Comparison of ENCODE assay signal across 1 cellular context in the genomic region with DNA sequence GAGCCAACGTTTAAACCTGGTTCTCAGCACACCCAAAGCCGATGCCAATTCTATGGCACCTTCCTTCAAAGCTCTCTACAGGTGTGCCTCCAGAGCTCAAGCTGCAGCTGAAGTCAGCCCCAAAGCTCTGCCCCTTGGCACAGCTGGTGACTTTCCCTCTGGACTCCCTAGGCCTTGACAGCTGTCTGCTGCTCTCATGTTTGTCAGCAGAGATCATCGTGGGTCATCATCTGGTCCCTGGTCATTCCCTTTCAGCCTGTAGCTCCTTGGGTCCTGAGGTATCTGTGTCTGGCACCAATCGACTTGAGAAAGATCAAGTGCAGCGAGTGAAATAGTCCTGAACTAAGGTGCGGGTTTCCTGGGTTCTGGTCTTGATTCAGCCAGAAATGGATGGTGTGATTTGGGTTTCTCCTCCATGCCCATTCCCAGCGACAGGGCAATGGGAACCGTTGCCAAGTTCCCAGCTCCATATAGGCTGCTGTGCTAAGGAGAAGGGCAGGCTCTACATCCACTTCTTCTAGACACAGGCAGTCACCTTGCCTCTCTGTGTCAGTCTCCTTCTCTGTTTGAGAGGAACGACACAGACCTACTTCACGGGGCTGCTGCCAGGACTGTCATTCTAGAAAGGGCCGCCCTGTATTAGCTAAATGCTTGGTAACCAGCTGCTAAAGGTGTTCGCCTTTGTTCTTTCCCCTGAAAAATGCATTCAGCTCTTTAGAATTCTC.
TF ChIP-seq lines count a peak whose summit lies in the region.

No MANE protein-coding gene starts in this region.

TF ChIP-seq in endothelial cell of umbilical vein, 7 proteins besides CTCF, POLR2A, EP300 and RAD21:
- TF ChIP-seq FOS (IDR thresholded peaks at IDR 0.05; ENCODE audit: borderline replicate concordance, insufficient read depth, low read length) (no peak), JUN (IDR thresholded peaks at IDR 0.05; ENCODE audit: borderline replicate concordance, insufficient read depth, insufficient read length, low read depth) (no peak), GATA2 (IDR thresholded peaks at IDR 0.05; ENCODE audit: insufficient read depth, insufficient read length, low read depth, low read length) (no peak), EZH2 (IDR thresholded peaks at IDR 0.05; ENCODE audit: borderline replicate concordance, low read depth, low read length, severe bottlenecking) (no peak), POLR2AphosphoS5 (IDR thresholded peaks at IDR 0.05; ENCODE audit: insufficient read depth, low read depth, low read length) (no peak), MYC (IDR thresholded peaks at IDR 0.05; ENCODE audit: low read depth, low read length) (no peak)
- TF ChIP-seq, protein P1, sequence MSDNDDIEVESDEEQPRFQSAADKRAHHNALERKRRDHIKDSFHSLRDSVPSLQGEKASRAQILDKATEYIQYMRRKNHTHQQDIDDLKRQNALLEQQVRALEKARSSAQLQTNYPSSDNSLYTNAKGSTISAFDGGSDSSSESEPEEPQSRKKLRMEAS (IDR thresholded peaks at IDR 0.05; ENCODE audit: insufficient read depth, insufficient read length) = no peak
